Comparison of ENCODE assay signal across 1 cellular context in the genomic region with DNA sequence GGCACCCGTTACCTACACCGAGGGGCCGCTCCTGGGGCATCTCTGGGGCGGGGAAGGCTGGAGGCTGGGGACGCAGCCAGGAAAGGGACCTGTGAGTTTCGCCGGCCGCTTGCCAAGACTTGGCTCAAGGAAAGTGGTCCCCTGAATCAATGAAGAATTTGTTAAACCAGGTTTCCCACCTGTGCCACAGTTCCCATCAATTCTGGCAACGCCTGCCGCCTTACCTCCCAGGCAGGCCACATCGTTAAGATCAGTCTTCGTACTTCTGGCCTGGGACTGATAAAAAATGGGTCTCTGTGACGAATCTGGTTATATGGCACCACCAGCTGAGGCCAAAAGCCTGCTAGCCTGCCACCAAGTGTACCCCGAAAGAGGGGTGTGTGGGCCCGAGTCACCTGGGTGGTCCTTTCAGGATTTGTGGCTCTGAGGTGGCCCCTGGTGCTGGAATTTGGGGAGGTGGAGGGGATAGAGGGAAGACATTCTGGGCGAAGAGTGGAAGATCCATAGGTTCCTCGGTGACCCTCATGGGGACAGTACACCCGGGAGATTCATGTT.
TF ChIP-seq lines count a peak whose summit lies in the region.

No MANE protein-coding gene starts in this region.

TF ChIP-seq in IMR-90, 13 proteins besides CTCF, POLR2A, EP300 and RAD21:
- TF ChIP-seq, protein P1, sequence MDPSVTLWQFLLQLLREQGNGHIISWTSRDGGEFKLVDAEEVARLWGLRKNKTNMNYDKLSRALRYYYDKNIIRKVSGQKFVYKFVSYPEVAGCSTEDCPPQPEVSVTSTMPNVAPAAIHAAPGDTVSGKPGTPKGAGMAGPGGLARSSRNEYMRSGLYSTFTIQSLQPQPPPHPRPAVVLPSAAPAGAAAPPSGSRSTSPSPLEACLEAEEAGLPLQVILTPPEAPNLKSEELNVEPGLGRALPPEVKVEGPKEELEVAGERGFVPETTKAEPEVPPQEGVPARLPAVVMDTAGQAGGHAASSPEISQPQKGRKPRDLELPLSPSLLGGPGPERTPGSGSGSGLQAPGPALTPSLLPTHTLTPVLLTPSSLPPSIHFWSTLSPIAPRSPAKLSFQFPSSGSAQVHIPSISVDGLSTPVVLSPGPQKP (IDR thresholded peaks at IDR 0.05; ENCODE audit: borderline replicate concordance, low read depth, low read length) = no peak
- TF ChIP-seq BHLHE40 (IDR thresholded peaks at IDR 0.05; ENCODE audit: low read depth, low read length) (no peak), CEBPB (IDR thresholded peaks at IDR 0.05; ENCODE audit: low read depth, low read length) (no peak), NFE2L2 (IDR thresholded peaks at IDR 0.05; ENCODE audit: low read depth, low read length) (no peak), RCOR1 (IDR thresholded peaks at IDR 0.05; ENCODE audit: insufficient replicate concordance, low read length) (no peak), SMC3 (IDR thresholded peaks at IDR 0.05; ENCODE audit: low read depth, low read length) (no peak), RFX5 (IDR thresholded peaks at IDR 0.05; ENCODE audit: low read depth, low read length) (no peak), FOS (IDR thresholded peaks at IDR 0.05; ENCODE audit: low read depth, low read length) (no peak), MXI1 (IDR thresholded peaks at IDR 0.05; ENCODE audit: borderline replicate concordance, low read depth, low read length) (no peak), CHD1 (IDR thresholded peaks at IDR 0.05; ENCODE audit: low read depth, low read length) (no peak), MAZ (IDR thresholded peaks at IDR 0.05; ENCODE audit: borderline replicate concordance, low read depth, low read length) (no peak), MAFK (IDR thresholded peaks at IDR 0.05; ENCODE audit: low read depth, low read length) (no peak)
- TF ChIP-seq, protein P2, sequence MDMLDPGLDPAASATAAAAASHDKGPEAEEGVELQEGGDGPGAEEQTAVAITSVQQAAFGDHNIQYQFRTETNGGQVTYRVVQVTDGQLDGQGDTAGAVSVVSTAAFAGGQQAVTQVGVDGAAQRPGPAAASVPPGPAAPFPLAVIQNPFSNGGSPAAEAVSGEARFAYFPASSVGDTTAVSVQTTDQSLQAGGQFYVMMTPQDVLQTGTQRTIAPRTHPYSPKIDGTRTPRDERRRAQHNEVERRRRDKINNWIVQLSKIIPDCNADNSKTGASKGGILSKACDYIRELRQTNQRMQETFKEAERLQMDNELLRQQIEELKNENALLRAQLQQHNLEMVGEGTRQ (IDR thresholded peaks at IDR 0.05; ENCODE audit: low read depth, low read length) = no peak
